ENCODE assay signal across 8 cellular contexts in genomic region chr3:130539005-130539404, GRCh38. TPM values are rescaled to one million over a fixed set of nuclear protein-coding genes. Genes with fewer than 3 reads are reported as not detected.
DNase-seq lines count a peak whose midpoint lies in the region; FAIRE-seq and TF ChIP-seq lines count a peak whose summit lies in the region.

No MANE protein-coding gene starts in this region.

- H3K27ac Mint-ChIP-seq in osteocyte (ENCODE audit: unreplicated experiment) = no peak overlapping the region

- H3K4me3 ChIP-seq in epithelial cell of esophagus (ENCODE audit: low read length) = no peak overlapping the region

- no peaks in the 10 kb centered on the region for H3K9me3 Mint-ChIP-seq in osteocyte (ENCODE audit: unreplicated experiment)

- no peaks in the 10 kb centered on the region for H3K36me3 Mint-ChIP-seq in osteocyte (ENCODE audit: unreplicated experiment)

- TF ChIP-seq POLR2A in GM12892 (IDR thresholded peaks at IDR 0.05; ENCODE audit: low read depth, low read length) = no peak

- peaks cover 16% of the 10 kb centered on the region for H3K27me3 Mint-ChIP-seq in osteocyte (ENCODE audit: unreplicated experiment)

- TF ChIP-seq CTCF in epithelial cell of esophagus (IDR thresholded peaks at IDR 0.05; ENCODE audit: insufficient read depth, low read depth, low read length, missing control alignments) (peak; percentile 73), osteocyte (IDR thresholded peaks at IDR 0.05) (peak; percentile 67)

- FAIRE-seq in GM12892 (lab: Jason Lieb, UNC) = peak; percentile 44

- H3K4me3 Mint-ChIP-seq in osteocyte (ENCODE audit: unreplicated experiment) = no peak overlapping the region

- H3K4me1 Mint-ChIP-seq in osteocyte (ENCODE audit: unreplicated experiment) = no peaks in the 10 kb centered on the region

- peak; percentile 59 for DNase-seq in AG20443 (ENCODE audit: low spot score)
- DNase-seq in GM12892 (ENCODE audit: insufficient read length) = no peak
- peak; percentile 21 for DNase-seq in KG1 (lab: John Stamatoyannopoulos, UW)
- DNase-seq in SW 1271 (lab: John Stamatoyannopoulos, UW) = peak; percentile 5 to 40
- peak; percentile 62 for DNase-seq in epithelial cell of esophagus (ENCODE audit: low read depth)
- DNase-seq in osteocyte (ENCODE audit: extremely low spot score, unreplicated experiment) = no peak
- no peak for DNase-seq in cortex of kidney (lab: John Stamatoyannopoulos, UW)
- no peak for DNase-seq in kidney glomerular epithelial cell (lab: John Stamatoyannopoulos, UW)

RNA-seq across cellular contexts. Expression of gene COL6A6, which starts 22.0 kb away (rescaled TPM):
- 0.04 TPM for polyA plus RNA-seq in GM12892 (2012; ENCODE audit: missing spikeins)
- total RNA-seq in osteocyte = not detected in 2 replicates

Comparison
In these comparisons a context has a peak if more than half of its experiments do, and no peak if none do; other contexts are left out.
1. DNase-seq: peak in AG20443 (single experiment), KG1 (single experiment), SW 1271 (2 of 2) and epithelial cell of esophagus (single experiment); none in GM12892 (single experiment), osteocyte (single experiment), cortex of kidney (single experiment) and kidney glomerular epithelial cell (single experiment).